16 cellular contexts compared by ENCODE assay signal in the genomic region with DNA sequence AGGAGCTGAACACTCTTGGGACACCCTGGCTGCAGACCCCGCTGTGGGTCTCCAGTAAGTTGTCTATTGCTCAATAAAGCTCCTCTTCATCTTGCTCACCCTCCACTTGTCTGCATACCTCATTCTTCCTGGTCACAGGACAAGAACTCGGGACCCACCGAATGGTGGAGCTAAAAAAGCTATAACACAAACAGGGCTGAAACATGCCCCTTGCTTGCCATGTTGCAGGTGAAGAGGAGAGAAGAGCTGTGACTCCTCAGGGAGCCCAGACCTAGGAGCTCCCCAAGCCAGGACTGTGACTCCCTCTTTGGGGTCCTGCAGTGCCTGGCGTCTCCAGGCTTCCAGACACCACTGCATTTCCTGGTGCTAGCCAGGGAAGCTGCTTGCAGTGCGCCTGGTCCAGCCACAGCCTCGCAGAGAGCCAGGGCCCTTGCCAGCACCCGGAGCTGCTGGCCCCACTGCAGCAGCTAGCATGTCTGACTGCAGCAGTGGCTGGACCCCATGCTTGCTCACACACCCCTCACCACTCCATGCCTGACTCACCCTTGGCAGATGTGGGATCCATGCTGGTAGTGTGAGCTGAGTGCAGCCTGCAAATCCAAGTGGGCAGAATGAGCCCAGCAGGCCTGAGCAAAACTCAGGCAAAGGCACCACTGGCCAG. TPM values are rescaled to one million over a fixed set of nuclear protein-coding genes. Genes with fewer than 3 reads are reported as not detected.
A peak's percentile ranks its signal among the peaks of the same experiment; 100 is the strongest.
DNase-seq lines count a peak whose midpoint lies in the region; ATAC-seq and TF ChIP-seq lines count a peak whose summit lies in the region.
"Had no signal": no experiment of that assay in that cellular context is flagged by ENCODE, and none has a peak within 500 bp of the region (broad histone marks: within the 10 kb centered on the region; RNA-seq: fewer than 3 reads in every experiment).

No MANE protein-coding gene starts in this region.

- no peak overlapping the region for H3K9ac ChIP-seq in MM.1S (ENCODE audit: low read length)

- no peaks in the 10 kb centered on the region for H3K4me1 Mint-ChIP-seq in MCF 10A (ENCODE audit: insufficient read depth, unreplicated experiment)

- no peaks in the 10 kb centered on the region for H3K36me3 ChIP-seq in breast epithelium
- no peaks in the 10 kb centered on the region for H3K36me3 ChIP-seq in OCI-LY7 (ENCODE audit: insufficient read depth, low read length)
- H3K36me3 ChIP-seq in MM.1S (replicated peaks; ENCODE audit: insufficient read depth, low read length), result no peaks in the 10 kb centered on the region

- H3F3A ChIP-seq in MM.1S (ENCODE audit: insufficient read depth, low read length), result no peaks in the 10 kb centered on the region; the same call in 1 of the 2 replicates

- H2AFZ ChIP-seq in OCI-LY7 (ENCODE audit: low read length) (peak overlapping the region; percentile 96; the same call in 1 of the 2 replicates), MM.1S (ENCODE audit: low read length) (no peak overlapping the region)

- H4K20me1 ChIP-seq in OCI-LY7 (ENCODE audit: insufficient read depth, low read length) (no peaks in the 10 kb centered on the region), MM.1S (ENCODE audit: insufficient read depth, low read length) (no peaks in the 10 kb centered on the region)

- peaks cover 10% of the 10 kb centered on the region for H3K36me3 Mint-ChIP-seq in MCF 10A (ENCODE audit: insufficient read depth, unreplicated experiment)
- H3K36me3 Mint-ChIP-seq: activated naive CD4-positive, alpha-beta T cell treated with anti-CD3 and anti-CD28 coated beads, Interleukin-2, amount 50 U/mL, for 72 hours had no signal

- DNase-seq in MCF 10A (ENCODE audit: unreplicated experiment) (no peak), breast epithelium (ENCODE audit: low spot score in 2 of 2) (no peak), OCI-LY7 (ENCODE audit: low spot score) (no peak), islet precursor cell (peak; percentile 67), MM.1S (no peak), Right ventricle myocardium superior (no peak)
- no peak for DNase-seq in NK-92 treated with Interleukin-12 subunit alpha and Interleukin-12 subunit beta, amount 100 ng/mL, for 24 hours (lab: John Stamatoyannopoulos, UW)
- DNase-seq in stimulated activated naive CD4-positive, alpha-beta T cell (lab: John Stamatoyannopoulos, UW), result no peak
- DNase-seq: activated CD8-positive, alpha-beta memory T cell treated with anti-CD3 and anti-CD28 coated beads, Interleukin-2, amount 50 U/mL, for 4 hours; NCI-H1048; stimulated activated CD4-positive, alpha-beta T cell treated with anti-CD3 and anti-CD28 coated beads, Interleukin-2, amount 100 ng/mL, for 24 hours; substantia nigra had no signal

- CTCF ChIA-PET in MCF 10A (lab: Yijun Ruan, JAX), result interaction anchor here (0.7 to 1.4 kb wide), 4 partner anchors 122 to 336 kb away, joined by 3 read pairs; a partner anchor contains a TSS
- CTCF ChIA-PET in OCI-LY7 (lab: Charles Lee; ENCODE audit: unreplicated experiment), result no interaction called here

- intact Hi-C loops in MCF 10A (cut with micrococcal nuclease), result no loop called here
- intact Hi-C loops in breast epithelium (cut with DNase I; ENCODE audit: low total_unique reads), result no loop called here
- intact Hi-C loops in OCI-LY7 (cut with micrococcal nuclease; ENCODE audit: unreplicated experiment), result no loop called here
- intact Hi-C loops in Right ventricle myocardium superior (cut with DNase I), result no loop called here

- no peak for TF ChIP-seq CTCF in MCF 10A (IDR thresholded peaks at IDR 0.05; ENCODE audit: unreplicated experiment)
- TF ChIP-seq CTCF in breast epithelium (IDR thresholded peaks at IDR 0.05), result no peak
- TF ChIP-seq CTCF in OCI-LY7 (conservative IDR thresholded peaks at IDR 0.05; ENCODE audit: low read length), result no peak
- no peak for TF ChIP-seq CTCF in MM.1S (IDR thresholded peaks at IDR 0.05; ENCODE audit: low read length)

- POLR2A ChIA-PET in MCF 10A (lab: Yijun Ruan, JAX) (interaction anchor here (0.6 to 1.4 kb wide), 6 partner anchors 9 to 792 kb away, joined by 3 to 4 read pairs (median 3); no protein-coding TSS in a partner anchor), OCI-LY7 (lab: Charles Lee) (no interaction called here)

- ATAC-seq in Right ventricle myocardium superior (ENCODE audit: poor library complexity), result no peak

- no peaks in the 10 kb centered on the region for H3K9me3 Mint-ChIP-seq in MCF 10A (ENCODE audit: unreplicated experiment)

- BruUV-seq in MCF 10A (replicated peaks; lab: Mats Ljungman, UMichigan) (no TSS peak), OCI-LY7 (replicated peaks; lab: Mats Ljungman, UMichigan) (no TSS peak)

- H3K4me3 ChIP-seq in breast epithelium (no peak overlapping the region), OCI-LY7 (ENCODE audit: low read depth, low read length, poor library complexity, severe bottlenecking) (no peak overlapping the region), MM.1S (ENCODE audit: low read length) (no peak overlapping the region)

- H3K27me3 ChIP-seq in breast epithelium, result no peaks in the 10 kb centered on the region
- H3K27me3 ChIP-seq in MM.1S (replicated peaks; ENCODE audit: insufficient read depth, low read length), result no peaks in the 10 kb centered on the region

- H3K4me2 ChIP-seq in OCI-LY7 (ENCODE audit: low read length) (no peak overlapping the region), MM.1S (ENCODE audit: low read depth, low read length) (no peak overlapping the region)

- H3K4me1 ChIP-seq in breast epithelium, result no peaks in the 10 kb centered on the region
- peaks cover 20% of the 10 kb centered on the region for H3K4me1 ChIP-seq in OCI-LY7 (ENCODE audit: insufficient read depth, low read length, poor library complexity, severe bottlenecking)
- no peaks in the 10 kb centered on the region for H3K4me1 ChIP-seq in MM.1S (ENCODE audit: low read length)

- H3K9me3 ChIP-seq in breast epithelium (no peaks in the 10 kb centered on the region), OCI-LY7 (ENCODE audit: low read length) (no peaks in the 10 kb centered on the region), MM.1S (replicated peaks; ENCODE audit: insufficient read depth, low read length) (no peaks in the 10 kb centered on the region)

- H3K4me3 Mint-ChIP-seq in MCF 10A (ENCODE audit: unreplicated experiment), result peak overlapping the region; percentile 48

- no peak for TF ChIP-seq POLR2A in breast epithelium (IDR thresholded peaks at IDR 0.05)

- H3K27ac Mint-ChIP-seq in MCF 10A (ENCODE audit: low read depth, unreplicated experiment), result no peak overlapping the region

- H3K9me2 ChIP-seq in OCI-LY7 (ENCODE audit: insufficient read depth, low read length) (no peaks in the 10 kb centered on the region), MM.1S (replicated peaks; ENCODE audit: insufficient read depth, low read length) (no peaks in the 10 kb centered on the region)

- peaks cover 11% of the 10 kb centered on the region for H3K27me3 Mint-ChIP-seq in MCF 10A (ENCODE audit: insufficient read depth, unreplicated experiment)

- H3K79me2 ChIP-seq in OCI-LY7 (ENCODE audit: insufficient read depth, low read depth, low read length) (no peaks in the 10 kb centered on the region), MM.1S (ENCODE audit: low read length) (no peaks in the 10 kb centered on the region)

- no peak overlapping the region for H3K27ac ChIP-seq in breast epithelium
- H3K27ac ChIP-seq in OCI-LY7 (ENCODE audit: low read depth, low read length, poor library complexity, severe bottlenecking), result no peak overlapping the region
- H3K27ac ChIP-seq in MM.1S (ENCODE audit: low read length), result no peak overlapping the region

RNA-seq across cellular contexts. Expression of a gene that starts 37.1 kb away (rescaled TPM):
- total RNA-seq in MCF 10A (2022) (not detected in 2 replicates), breast epithelium (not detected), OCI-LY7 (2022) (not detected in 2 replicates), Right ventricle myocardium superior (not detected)
- not detected in 2 replicates for total RNA-seq in OCI-LY7 (2014; rRNA removed; shearing (Covaris generic))
- total RNA-seq: activated naive CD4-positive, alpha-beta T cell treated with anti-CD3 and anti-CD28 coated beads, Interleukin-2, amount 50 U/mL, for 72 hours; fibroblast of lung; right cardiac atrium; T-helper 1 cell treated with Interleukin-12 subunit alpha and Interleukin-12 subunit beta and Interleukin-4 antibody, amounts not matched to agents 30 ng/mL and 1 ng/mL, for 36 hours had no signal
